Comparison of ENCODE assay signal across 1 cellular context in genomic region chr20:37885593-37886507, GRCh38.
A peak's percentile ranks its signal among the peaks of the same experiment; 100 is the strongest.
TF ChIP-seq lines count a peak whose summit lies in the region.

No MANE protein-coding gene starts in this region.

TF ChIP-seq in HepG2, 621 proteins besides CTCF, POLR2A, EP300 and RAD21 (continued from another document and continues in another):
- TF ChIP-seq ZBTB39 (CRISPR knock-in tag; IDR thresholded peaks at IDR 0.05) = no peak
- no peak for TF ChIP-seq ZNF564 (CRISPR knock-in tag; IDR thresholded peaks at IDR 0.05)
- TF ChIP-seq, protein P1, sequence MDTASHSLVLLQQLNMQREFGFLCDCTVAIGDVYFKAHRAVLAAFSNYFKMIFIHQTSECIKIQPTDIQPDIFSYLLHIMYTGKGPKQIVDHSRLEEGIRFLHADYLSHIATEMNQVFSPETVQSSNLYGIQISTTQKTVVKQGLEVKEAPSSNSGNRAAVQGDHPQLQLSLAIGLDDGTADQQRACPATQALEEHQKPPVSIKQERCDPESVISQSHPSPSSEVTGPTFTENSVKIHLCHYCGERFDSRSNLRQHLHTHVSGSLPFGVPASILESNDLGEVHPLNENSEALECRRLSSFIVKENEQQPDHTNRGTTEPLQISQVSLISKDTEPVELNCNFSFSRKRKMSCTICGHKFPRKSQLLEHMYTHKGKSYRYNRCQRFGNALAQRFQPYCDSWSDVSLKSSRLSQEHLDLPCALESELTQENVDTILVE (CRISPR knock-in tag; IDR thresholded peaks at IDR 0.05) = peak; percentile 37; the same call in 1 of the 2 replicates
- peak; percentile 47; the same call in 1 of the 2 replicates for TF ChIP-seq SOX5 (CRISPR knock-in tag; IDR thresholded peaks at IDR 0.05; ENCODE audit: borderline replicate concordance)
- TF ChIP-seq MXD4 (CRISPR knock-in tag; IDR thresholded peaks at IDR 0.05) = no peak
- TF ChIP-seq TBX3 (IDR thresholded peaks at IDR 0.05; ENCODE audit: borderline replicate concordance) = no peak
- TF ChIP-seq ZMAT3 (CRISPR knock-in tag; conservative IDR thresholded peaks at IDR 0.05) = no peak
- TF ChIP-seq HMGXB3 (CRISPR knock-in tag; IDR thresholded peaks at IDR 0.05; ENCODE audit: borderline replicate concordance) = no peak
- no peak for TF ChIP-seq ZBTB38 (CRISPR knock-in tag; IDR thresholded peaks at IDR 0.05)
- no peak for TF ChIP-seq ZFP37 (CRISPR knock-in tag; IDR thresholded peaks at IDR 0.05; ENCODE audit: borderline replicate concordance)
- TF ChIP-seq KDM5B (CRISPR knock-in tag; IDR thresholded peaks at IDR 0.05; ENCODE audit: borderline replicate concordance) = no peak
- no peak for TF ChIP-seq CBX1 (IDR thresholded peaks at IDR 0.05; ENCODE audit: low read depth)
- TF ChIP-seq CEBPB (IDR thresholded peaks at IDR 0.05; ENCODE audit: borderline replicate concordance, low read depth, low read length) = peak; percentile 72; the same call in 1 of the 2 replicates
- TF ChIP-seq, protein P2, sequence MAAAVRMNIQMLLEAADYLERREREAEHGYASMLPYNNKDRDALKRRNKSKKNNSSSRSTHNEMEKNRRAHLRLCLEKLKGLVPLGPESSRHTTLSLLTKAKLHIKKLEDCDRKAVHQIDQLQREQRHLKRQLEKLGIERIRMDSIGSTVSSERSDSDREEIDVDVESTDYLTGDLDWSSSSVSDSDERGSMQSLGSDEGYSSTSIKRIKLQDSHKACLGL (CRISPR knock-in tag; IDR thresholded peaks at IDR 0.05) = no peak
- TF ChIP-seq, protein P3, sequence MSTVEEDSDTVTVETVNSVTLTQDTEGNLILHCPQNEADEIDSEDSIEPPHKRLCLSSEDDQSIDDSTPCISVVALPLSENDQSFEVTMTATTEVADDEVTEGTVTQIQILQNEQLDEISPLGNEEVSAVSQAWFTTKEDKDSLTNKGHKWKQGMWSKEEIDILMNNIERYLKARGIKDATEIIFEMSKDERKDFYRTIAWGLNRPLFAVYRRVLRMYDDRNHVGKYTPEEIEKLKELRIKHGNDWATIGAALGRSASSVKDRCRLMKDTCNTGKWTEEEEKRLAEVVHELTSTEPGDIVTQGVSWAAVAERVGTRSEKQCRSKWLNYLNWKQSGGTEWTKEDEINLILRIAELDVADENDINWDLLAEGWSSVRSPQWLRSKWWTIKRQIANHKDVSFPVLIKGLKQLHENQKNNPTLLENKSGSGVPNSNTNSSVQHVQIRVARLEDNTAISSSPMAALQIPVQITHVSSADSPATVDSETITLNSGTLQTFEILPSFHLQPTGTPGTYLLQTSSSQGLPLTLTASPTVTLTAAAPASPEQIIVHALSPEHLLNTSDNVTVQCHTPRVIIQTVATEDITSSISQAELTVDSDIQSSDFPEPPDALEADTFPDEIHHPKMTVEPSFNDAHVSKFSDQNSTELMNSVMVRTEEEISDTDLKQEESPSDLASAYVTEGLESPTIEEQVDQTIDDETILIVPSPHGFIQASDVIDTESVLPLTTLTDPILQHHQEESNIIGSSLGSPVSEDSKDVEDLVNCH (CRISPR knock-in tag; IDR thresholded peaks at IDR 0.05) = no peak
- no peak for TF ChIP-seq TCF7 (IDR thresholded peaks at IDR 0.05; ENCODE audit: low read depth)
- TF ChIP-seq, protein P4, sequence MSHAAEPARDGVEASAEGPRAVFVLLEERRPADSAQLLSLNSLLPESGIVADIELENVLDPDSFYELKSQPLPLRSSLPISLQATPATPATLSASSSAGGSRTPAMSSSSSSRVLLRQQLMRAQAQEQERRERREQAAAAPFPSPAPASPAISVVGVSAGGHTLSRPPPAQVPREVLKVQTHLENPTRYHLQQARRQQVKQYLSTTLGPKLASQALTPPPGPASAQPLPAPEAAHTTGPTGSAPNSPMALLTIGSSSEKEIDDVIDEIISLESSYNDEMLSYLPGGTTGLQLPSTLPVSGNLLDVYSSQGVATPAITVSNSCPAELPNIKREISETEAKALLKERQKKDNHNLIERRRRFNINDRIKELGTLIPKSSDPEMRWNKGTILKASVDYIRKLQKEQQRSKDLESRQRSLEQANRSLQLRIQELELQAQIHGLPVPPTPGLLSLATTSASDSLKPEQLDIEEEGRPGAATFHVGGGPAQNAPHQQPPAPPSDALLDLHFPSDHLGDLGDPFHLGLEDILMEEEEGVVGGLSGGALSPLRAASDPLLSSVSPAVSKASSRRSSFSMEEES (CRISPR knock-in tag; IDR thresholded peaks at IDR 0.05) = peak; percentile 54; the same call in 1 of the 2 replicates
- TF ChIP-seq ZNF337 (CRISPR knock-in tag; IDR thresholded peaks at IDR 0.05; ENCODE audit: borderline replicate concordance, low read depth) = no peak
- 0 out of 2 replicates have a peak, but pooled peaks have one; percentile 31 for TF ChIP-seq ZNF224 (CRISPR knock-in tag; IDR thresholded peaks at IDR 0.05)
- TF ChIP-seq ZNF264 (CRISPR knock-in tag; IDR thresholded peaks at IDR 0.05) = no peak
- TF ChIP-seq NR2C2 (CRISPR knock-in tag; IDR thresholded peaks at IDR 0.05; ENCODE audit: borderline replicate concordance) = no peak
- TF ChIP-seq PITX1 (CRISPR knock-in tag; IDR thresholded peaks at IDR 0.05) = peak; percentile 82
- no peak for TF ChIP-seq ZNF143 (CRISPR knock-in tag; IDR thresholded peaks at IDR 0.05)
- TF ChIP-seq AHR (CRISPR knock-in tag; IDR thresholded peaks at IDR 0.05) = no peak
- no peak for TF ChIP-seq ZNF607 (CRISPR knock-in tag; IDR thresholded peaks at IDR 0.05; ENCODE audit: borderline replicate concordance)
- TF ChIP-seq ZNF670 (CRISPR knock-in tag; IDR thresholded peaks at IDR 0.05; ENCODE audit: borderline replicate concordance) = no peak
- TF ChIP-seq, protein P5, sequence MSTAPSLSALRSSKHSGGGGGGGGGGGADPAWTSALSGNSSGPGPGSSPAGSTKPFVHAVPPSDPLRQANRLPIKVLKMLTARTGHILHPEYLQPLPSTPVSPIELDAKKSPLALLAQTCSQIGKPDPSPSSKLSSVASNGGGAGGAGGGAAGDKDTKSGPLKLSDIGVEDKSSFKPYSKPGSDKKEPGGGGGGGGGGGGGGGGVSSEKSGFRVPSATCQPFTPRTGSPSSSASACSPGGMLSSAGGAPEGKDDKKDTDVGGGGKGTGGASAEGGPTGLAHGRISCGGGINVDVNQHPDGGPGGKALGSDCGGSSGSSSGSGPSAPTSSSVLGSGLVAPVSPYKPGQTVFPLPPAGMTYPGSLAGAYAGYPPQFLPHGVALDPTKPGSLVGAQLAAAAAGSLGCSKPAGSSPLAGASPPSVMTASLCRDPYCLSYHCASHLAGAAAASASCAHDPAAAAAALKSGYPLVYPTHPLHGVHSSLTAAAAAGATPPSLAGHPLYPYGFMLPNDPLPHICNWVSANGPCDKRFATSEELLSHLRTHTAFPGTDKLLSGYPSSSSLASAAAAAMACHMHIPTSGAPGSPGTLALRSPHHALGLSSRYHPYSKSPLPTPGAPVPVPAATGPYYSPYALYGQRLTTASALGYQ (CRISPR knock-in tag; IDR thresholded peaks at IDR 0.05) = no peak
- no peak for TF ChIP-seq ZSCAN9 (CRISPR knock-in tag; IDR thresholded peaks at IDR 0.05; ENCODE audit: borderline replicate concordance)
- no peak for TF ChIP-seq ZNF512 (CRISPR knock-in tag; IDR thresholded peaks at IDR 0.05)
- no peak for TF ChIP-seq ZNF101 (CRISPR knock-in tag; IDR thresholded peaks at IDR 0.05; ENCODE audit: borderline replicate concordance, low read depth)
- no peak for TF ChIP-seq ZSCAN31 (CRISPR knock-in tag; IDR thresholded peaks at IDR 0.05; ENCODE audit: low read depth)
- no peak for TF ChIP-seq MBD4 (IDR thresholded peaks at IDR 0.05; ENCODE audit: borderline replicate concordance, low read length)
- no peak for TF ChIP-seq SOX6 (IDR thresholded peaks at IDR 0.05)
- peak; percentile 70 for TF ChIP-seq SOX6 (CRISPR knock-in tag; IDR thresholded peaks at IDR 0.05)
- TF ChIP-seq ZNF766 (CRISPR knock-in tag; IDR thresholded peaks at IDR 0.05; ENCODE audit: borderline replicate concordance) = no peak
- TF ChIP-seq TEAD2 (CRISPR knock-in tag; IDR thresholded peaks at IDR 0.05) = no peak
- TF ChIP-seq RNF219 (CRISPR knock-in tag; IDR thresholded peaks at IDR 0.05) = no peak
- TF ChIP-seq ZNF331 (CRISPR knock-in tag; IDR thresholded peaks at IDR 0.05) = no peak
- TF ChIP-seq HIVEP1 (CRISPR knock-in tag; IDR thresholded peaks at IDR 0.05) = 0 out of 2 replicates have a peak, but pooled peaks have one; percentile 15
- TF ChIP-seq REL (CRISPR knock-in tag; conservative IDR thresholded peaks at IDR 0.05) = no peak
- TF ChIP-seq NR2F6 (IDR thresholded peaks at IDR 0.05) = no peak
- no peak for TF ChIP-seq NR2F6 (CRISPR knock-in tag; IDR thresholded peaks at IDR 0.05)
- TF ChIP-seq, protein P6, sequence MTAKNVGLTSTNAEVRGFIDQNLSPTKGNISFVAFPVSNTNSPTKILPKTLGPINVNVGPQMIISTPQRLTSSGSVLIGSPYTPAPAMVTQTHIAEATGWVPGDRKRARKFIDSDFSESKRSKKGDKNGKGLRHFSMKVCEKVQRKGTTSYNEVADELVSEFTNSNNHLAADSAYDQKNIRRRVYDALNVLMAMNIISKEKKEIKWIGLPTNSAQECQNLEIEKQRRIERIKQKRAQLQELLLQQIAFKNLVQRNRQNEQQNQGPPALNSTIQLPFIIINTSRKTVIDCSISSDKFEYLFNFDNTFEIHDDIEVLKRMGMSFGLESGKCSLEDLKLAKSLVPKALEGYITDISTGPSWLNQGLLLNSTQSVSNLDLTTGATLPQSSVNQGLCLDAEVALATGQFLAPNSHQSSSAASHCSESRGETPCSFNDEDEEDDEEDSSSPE (CRISPR knock-in tag; IDR thresholded peaks at IDR 0.05) = no peak
- no peak for TF ChIP-seq MXD3 (CRISPR knock-in tag; IDR thresholded peaks at IDR 0.05)
